ENCODE assay signal across 8 cellular contexts in genomic region chr14:69708586-69709169, GRCh38. TPM values are rescaled to one million over a fixed set of nuclear protein-coding genes. Genes with fewer than 3 reads are reported as not detected.
DNase-seq lines count a peak whose midpoint lies in the region; ATAC-seq, FAIRE-seq and TF ChIP-seq lines count a peak whose summit lies in the region.

No MANE protein-coding gene starts in this region.

- 0 out of 2 replicates have a peak, but pooled peaks cover under 1% of the 10 kb centered on the region for H4K20me1 ChIP-seq in IMR-90 (ENCODE audit: insufficient read depth, low read length)
- no peaks in the 10 kb centered on the region for H4K20me1 ChIP-seq in keratinocyte (ENCODE audit: control insufficient read depth, extremely low read depth, insufficient read depth, low read length)

- H2BK5ac ChIP-seq in IMR-90 (ENCODE audit: low read depth, low read length, poor library complexity, severe bottlenecking): no peak overlapping the region

- CTCF ChIA-PET in Caco-2 (lab: Charles Lee) (no interaction called here), IMR-90 (lab: Yijun Ruan, JAX) (interaction anchor here (1.4 kb wide), 1 partner anchor 78 kb away, joined by 4 read pairs; no protein-coding TSS in a partner anchor)

- H3K79me2 ChIP-seq in keratinocyte (ENCODE audit: control insufficient read depth, insufficient read depth, low read length): no peaks in the 10 kb centered on the region

- H3K4ac ChIP-seq in IMR-90 (ENCODE audit: low read depth, low read length): no peak overlapping the region

- no peak overlapping the region for H4K91ac ChIP-seq in IMR-90 (ENCODE audit: insufficient read depth, low read depth, low read length)

- H3K4me1 ChIP-seq in Caco-2 (peaks cover 11% of the 10 kb centered on the region; the same call in 1 of the 2 replicates), IMR-90 (ENCODE audit: control insufficient read depth, insufficient read depth, low read length) (peaks cover 13% of the 10 kb centered on the region), keratinocyte (ENCODE audit: control insufficient read depth, extremely low read depth, insufficient read depth, low read length) (peaks cover 23% of the 10 kb centered on the region)

- H2BK20ac ChIP-seq in IMR-90 (ENCODE audit: low read depth, low read length): no peak overlapping the region

- intact Hi-C loops in Caco-2 (cut with micrococcal nuclease; ENCODE audit: unreplicated experiment) (loop anchor here (2.0 kb wide), 1 partner anchor 106 kb away; no protein-coding TSS in a partner anchor), IMR-90 (cut with micrococcal nuclease) (no loop called here)

- 100% methylated on average over 1 of the region's 9 CpGs; no CpG with 5 or more reads in 1 of the 2 experiments for WGBS in IMR-90 (ENCODE audit: extremely low coverage in 2 of 2, insufficient read length in 1 of 2), 2 experiments

- in situ Hi-C loops in IMR-90 (cut with MboI; ENCODE audit: low sequenced_read_pairs): no loop called here
- in situ Hi-C loops in GM13976 (cut with MboI; ENCODE audit: low sequenced_read_pairs, unreplicated experiment): no loop called here

- H3K36me3 ChIP-seq in Caco-2 (ENCODE audit: control insufficient read depth, insufficient read depth, low read length) (peaks cover 2% of the 10 kb centered on the region), IMR-90 (ENCODE audit: control insufficient read depth, insufficient read depth, low read length) (peaks cover 39% of the 10 kb centered on the region), keratinocyte (ENCODE audit: control insufficient read depth in 2 of 2, extremely low read depth in 1 of 2, insufficient read depth in 2 of 2, low read length in 2 of 2) (peaks cover 12 to 18% of the 10 kb centered on the region in 2 experiments)

- H2BK15ac ChIP-seq in IMR-90 (ENCODE audit: low read depth, low read length): no peak overlapping the region

- H3K9ac ChIP-seq in IMR-90 (ENCODE audit: low read depth, low read length): no peak overlapping the region
- no peak overlapping the region for H3K9ac ChIP-seq in keratinocyte (ENCODE audit: control insufficient read depth, extremely low read depth, insufficient read depth, low read length)

- H3K56ac ChIP-seq in IMR-90 (ENCODE audit: extremely low read depth, insufficient read depth, low read length): no peak overlapping the region

- no peak overlapping the region for H3K4me2 ChIP-seq in IMR-90 (ENCODE audit: low read depth, low read length)
- H3K4me2 ChIP-seq in keratinocyte (ENCODE audit: control insufficient read depth, extremely low read depth, insufficient read depth, low read depth, low read length): no peak overlapping the region

- no peaks in the 10 kb centered on the region for H3K9me3 ChIP-seq in Caco-2
- no peaks in the 10 kb centered on the region for H3K9me3 ChIP-seq in IMR-90 (ENCODE audit: control insufficient read depth, insufficient read depth, low read length)
- no peaks in the 10 kb centered on the region for H3K9me3 ChIP-seq in keratinocyte (ENCODE audit: control insufficient read depth, low read depth, low read length)

- H3K27me3 Mint-ChIP-seq in Caco-2 (ENCODE audit: insufficient read depth, unreplicated experiment): no peaks in the 10 kb centered on the region

- no peaks in the 10 kb centered on the region for H3K9me3 Mint-ChIP-seq in Caco-2 (ENCODE audit: unreplicated experiment)

- no peak for FAIRE-seq in keratinocyte (lab: Jason Lieb, UNC)

- no peak overlapping the region for H3K18ac ChIP-seq in IMR-90 (ENCODE audit: low read depth, low read length)

- no peaks in the 10 kb centered on the region for H3K36me3 Mint-ChIP-seq in Caco-2 (ENCODE audit: insufficient read depth, unreplicated experiment)

- DNase-seq in Caco-2 (peak; percentile 49 to 53), IMR-90 (no peak), keratinocyte (ENCODE audit: low read depth, low spot score) (no peak), putamen (ENCODE audit: low spot score) (no peak), GM13976 (ENCODE audit: low spot score) (no peak), GF-D8 (lab: John Stamatoyannopoulos, UW) (no peak)
- peak; percentile 58 for DNase-seq in activated CD4-positive, alpha-beta T cell treated with anti-CD3 and anti-CD28 coated beads for 48 hours

- ATAC-seq in IMR-90 (ENCODE audit: low read depth): peak; percentile 57
- no peak for ATAC-seq in GM18909 (IDR thresholded peaks at IDR 0.05; ENCODE audit: poor library complexity, unreplicated experiment)

- no peak overlapping the region for H4K8ac ChIP-seq in IMR-90 (ENCODE audit: low read depth in 2 of 2, low read length in 2 of 2)

- H3K4me1 Mint-ChIP-seq in Caco-2 (ENCODE audit: low read depth, unreplicated experiment): peaks cover 18% of the 10 kb centered on the region

- no peak overlapping the region for H3K27ac Mint-ChIP-seq in Caco-2 (ENCODE audit: unreplicated experiment)

- H2AK5ac ChIP-seq in IMR-90 (ENCODE audit: low read depth, low read length): no peak overlapping the region

- TF ChIP-seq POLR2A in IMR-90 (IDR thresholded peaks at IDR 0.05; ENCODE audit: low read depth, low read length): no peak

- H3K27ac ChIP-seq in IMR-90 (ENCODE audit: insufficient read depth, low read length) (no peak overlapping the region), keratinocyte (ENCODE audit: control insufficient read depth, insufficient read depth, low read length) (no peak overlapping the region)

- H4K5ac ChIP-seq in IMR-90 (ENCODE audit: low read depth, low read length): no peak overlapping the region

- TF ChIP-seq CTCF in Caco-2 (IDR thresholded peaks at IDR 0.05; ENCODE audit: insufficient read depth in 1 of 2, low read depth in 1 of 2, low read length in 1 of 2, severe bottlenecking in 1 of 2, unreplicated experiment in 1 of 2) (peak; percentile 44 to 49), IMR-90 (conservative IDR thresholded peaks at IDR 0.05; ENCODE audit: low read depth, low read length) (0 out of 2 replicates have a peak, but pooled peaks have one; percentile 23), keratinocyte (optimal IDR thresholded peaks at IDR 0.05 in 1 of 3, IDR thresholded peaks at IDR 0.05 in 1 of 3, conservative IDR thresholded peaks at IDR 0.05 in 1 of 3; ENCODE audit: extremely low read depth in 1 of 3, insufficient read depth in 2 of 3, low read length in 3 of 3) (peak; percentile 26 to 41 (median 29)), GM13976 (IDR thresholded peaks at IDR 0.05; ENCODE audit: borderline replicate concordance, control extremely low read depth, extremely low read depth, insufficient read depth, missing control alignments) (no peak)

- H3K27me3 ChIP-seq in Caco-2 (replicated peaks; ENCODE audit: control insufficient read depth, insufficient read depth, low read length): no peaks in the 10 kb centered on the region
- no peaks in the 10 kb centered on the region for H3K27me3 ChIP-seq in IMR-90 (ENCODE audit: control insufficient read depth, insufficient read depth, low read length)
- H3K27me3 ChIP-seq in keratinocyte (ENCODE audit: control insufficient read depth, extremely low read depth, insufficient read depth, low read length): no peaks in the 10 kb centered on the region

- dilution Hi-C loops in IMR-90 (cut with HindIII; ENCODE audit: low sequenced_read_pairs, unreplicated experiment) (no loop called here), keratinocyte (cut with MboI; ENCODE audit: extremely low pct_ligation_motif_present, low sequenced_read_pairs) (no loop called here)

- H3K23ac ChIP-seq in IMR-90 (ENCODE audit: low read depth, low read length): no peak overlapping the region

- H2AFZ ChIP-seq in IMR-90 (replicated peaks; ENCODE audit: low read length, poor library complexity) (no peak overlapping the region), keratinocyte (ENCODE audit: control insufficient read depth, low read length) (no peak overlapping the region)

- H3K9me1 ChIP-seq in IMR-90 (ENCODE audit: insufficient read depth, low read length): peaks cover 15% of the 10 kb centered on the region
- no peaks in the 10 kb centered on the region for H3K9me1 ChIP-seq in keratinocyte (ENCODE audit: control insufficient read depth, extremely low read depth, insufficient read depth, low read length)

- H3K4me3 Mint-ChIP-seq in Caco-2 (ENCODE audit: unreplicated experiment): no peak overlapping the region

- POLR2A ChIA-PET in Caco-2 (lab: Charles Lee): no interaction called here
- POLR2A ChIA-PET in IMR-90 (lab: Charles Lee; ENCODE audit: unreplicated experiment): no interaction called here

- H2BK120ac ChIP-seq in IMR-90 (ENCODE audit: low read depth, low read length): no peak overlapping the region

- peak; percentile 38 for TF ChIP-seq RAD21 in IMR-90 (IDR thresholded peaks at IDR 0.05; ENCODE audit: low read length)

- no peak overlapping the region for H2AK9ac ChIP-seq in IMR-90 (replicated peaks; ENCODE audit: low read depth, low read length, poor library complexity)

- BruUV-seq in Caco-2 (replicated peaks; lab: Mats Ljungman, UMichigan) (no TSS peak), IMR-90 (replicated peaks; lab: Mats Ljungman, UMichigan) (no TSS peak)

- H3K14ac ChIP-seq in IMR-90 (replicated peaks; ENCODE audit: low read depth, low read length): no peak overlapping the region

- H3K4me3 ChIP-seq in Caco-2 (ENCODE audit: low read depth, low read length) (no peak overlapping the region), IMR-90 (ENCODE audit: insufficient read depth, low read depth, low read length) (no peak overlapping the region), keratinocyte (ENCODE audit: control insufficient read depth in 2 of 3, extremely low read depth in 1 of 3, insufficient read depth in 2 of 3, low read depth in 1 of 3, low read length in 3 of 3) (no peak overlapping the region)

- H3K79me1 ChIP-seq in IMR-90 (ENCODE audit: low read depth in 1 of 2, low read length in 2 of 2): peaks cover 6 to 41% of the 10 kb centered on the region in 2 experiments

TF ChIP-seq in IMR-90, 13 proteins besides CTCF, POLR2A, EP300 and RAD21:
- TF ChIP-seq RCOR1 (IDR thresholded peaks at IDR 0.05; ENCODE audit: insufficient replicate concordance, low read length) (no peak), BHLHE40 (IDR thresholded peaks at IDR 0.05; ENCODE audit: low read depth, low read length) (no peak), SMC3 (IDR thresholded peaks at IDR 0.05; ENCODE audit: low read depth, low read length) (peak; percentile 25; the same call in 1 of the 2 replicates)

RNA-seq across cellular contexts. Expression of gene SRSF5, which starts 58.3 kb away (rescaled TPM):
- total RNA-seq in Caco-2 (2022): 264 and 310 TPM in 2 replicates
- 29.4 and 96.9 TPM in 2 replicates for total RNA-seq in IMR-90 (2012; rRNA removed)
- 219 and 229 TPM in 2 replicates for polyA plus RNA-seq in IMR-90 (2012; rRNA removed)
- polyA plus RNA-seq in IMR-90 (2012; cell fraction: cytosol; rRNA removed): 81.4 and 102 TPM in 2 replicates
- polyA plus RNA-seq in IMR-90 (2012; cell fraction: nucleus; rRNA removed; ENCODE audit: low replicate concordance): 215 and 1,047 TPM in 2 replicates
- 189 to 308 TPM (median 292 TPM) in 3 replicates for polyA plus RNA-seq in keratinocyte
- 583 TPM for polyA plus RNA-seq in keratinocyte (2011; ENCODE audit: low read depth)
- polyA plus RNA-seq in keratinocyte (2011; cell fraction: cytosol; rRNA removed): 128 and 154 TPM in 2 replicates
- polyA plus RNA-seq in keratinocyte (2011; cell fraction: nucleus; rRNA removed): 765 and 1,187 TPM in 2 replicates
- polyA plus RNA-seq in keratinocyte (2012; ENCODE audit: low replicate concordance): 259 and 350 TPM in 2 replicates
- 62.0 to 133 TPM (median 86.7 TPM) in 3 replicates for polyA minus RNA-seq in keratinocyte
- polyA minus RNA-seq in keratinocyte (2011; cell fraction: cytosol; rRNA and poly(A)+ RNA removed): 85.2 TPM
- 145 and 186 TPM in 2 replicates for polyA minus RNA-seq in keratinocyte (2011; cell fraction: nucleus; rRNA and poly(A)+ RNA removed)

Comparison
In these comparisons a context has a peak if more than half of its experiments do, and no peak if none do; other contexts are left out.
1. DNase-seq: peak in Caco-2 (2 of 2) and activated CD4-positive, alpha-beta T cell treated with anti-CD3 and anti-CD28 coated beads for 48 hours (single experiment); none in IMR-90 (single experiment), keratinocyte (single experiment), putamen (single experiment), GM13976 (single experiment) and GF-D8 (single experiment).